Comparison of ENCODE assay signal across 8 cellular contexts in the genomic region with DNA sequence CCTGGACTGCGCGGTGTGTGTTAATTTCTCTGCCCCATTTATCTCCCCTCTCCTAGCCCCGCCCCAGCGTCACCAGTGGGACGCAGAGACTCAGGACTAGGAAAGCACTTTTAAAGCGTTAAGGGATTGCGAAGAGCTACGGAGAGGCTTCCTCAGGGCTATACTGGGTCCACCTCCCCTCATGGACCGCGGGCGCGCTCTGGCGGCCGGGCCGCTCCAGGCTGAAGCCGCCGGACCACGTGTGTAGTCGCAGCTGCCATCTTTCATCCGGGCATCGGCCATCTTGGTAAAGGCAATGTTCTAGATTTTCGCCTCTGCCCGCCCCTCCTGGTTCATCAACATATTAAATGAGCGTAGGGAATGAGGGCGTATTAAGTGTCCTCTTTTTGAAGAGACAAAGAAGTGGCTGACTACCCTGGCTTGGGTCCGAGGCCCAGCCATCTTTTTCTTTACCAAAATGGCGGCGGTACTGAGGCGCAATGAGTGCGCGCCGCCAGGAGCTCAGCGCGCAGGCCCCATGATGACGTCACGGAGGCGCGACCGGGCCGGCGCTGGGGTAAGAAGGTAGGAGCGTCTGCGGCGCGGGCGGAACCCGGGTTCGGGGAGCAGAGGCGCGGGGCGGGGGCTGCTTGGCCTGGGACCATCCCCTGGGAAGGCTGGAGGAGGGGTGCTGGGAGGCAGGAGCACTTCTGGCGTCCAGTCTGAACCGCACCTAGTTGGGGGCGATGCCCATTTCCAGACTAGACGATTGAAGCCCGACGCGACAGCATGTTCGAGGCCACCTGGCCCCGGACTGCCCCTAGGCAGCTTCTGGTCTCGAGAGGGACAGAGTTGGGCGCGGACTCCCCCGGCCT. TPM values are rescaled to one million over a fixed set of nuclear protein-coding genes. Genes with fewer than 3 reads are reported as not detected.
DNase-seq lines count a peak whose midpoint lies in the region; FAIRE-seq and TF ChIP-seq lines count a peak whose summit lies in the region.

A gene with protein sequence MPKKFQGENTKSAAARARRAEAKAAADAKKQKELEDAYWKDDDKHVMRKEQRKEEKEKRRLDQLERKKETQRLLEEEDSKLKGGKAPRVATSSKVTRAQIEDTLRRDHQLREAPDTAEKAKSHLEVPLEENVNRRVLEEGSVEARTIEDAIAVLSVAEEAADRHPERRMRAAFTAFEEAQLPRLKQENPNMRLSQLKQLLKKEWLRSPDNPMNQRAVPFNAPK (plus strand): TSS at position 531 of the 854 bp plus-strand sequence. CDS start 3,406 bp downstream, outside the sequence.

- H3K4me3 ChIP-seq in MM.1S (ENCODE audit: low read length) (peak within 1 kb of the TSS; percentile 93), SJSA1 (peak within 1 kb of the TSS; percentile 73)

- H3K27me3 ChIP-seq in MM.1S (replicated peaks; ENCODE audit: insufficient read depth, low read length) (peaks cover 12% of the 10 kb centered on the region; the same call in 1 of the 2 replicates), SJSA1 (replicated peaks) (no peaks in the 10 kb centered on the region)

- H4K20me1 ChIP-seq in MM.1S (ENCODE audit: insufficient read depth, low read length), result no peaks in the 10 kb centered on the region

- H3K4me1 ChIP-seq in MM.1S (ENCODE audit: low read length) (peaks cover 11% of the 10 kb centered on the region), SJSA1 (replicated peaks) (peaks cover 11% of the 10 kb centered on the region)

- H3K27ac ChIP-seq in MM.1S (ENCODE audit: low read length) (peak within 1 kb of the TSS; percentile 73), SJSA1 (peak within 1 kb of the TSS; percentile 94), substantia nigra (ENCODE audit: low read depth, low read length, poor library complexity, severe bottlenecking) (peak within 1 kb of the TSS; percentile 95)

- no peaks in the 10 kb centered on the region for H3K9me2 ChIP-seq in MM.1S (replicated peaks; ENCODE audit: insufficient read depth, low read length)

- peaks cover 11% of the 10 kb centered on the region for H3K79me2 ChIP-seq in MM.1S (ENCODE audit: low read length)

- H3K9ac ChIP-seq in MM.1S (ENCODE audit: low read length), result peak within 1 kb of the TSS; percentile 87

- peak; percentile 74 for DNase-seq in GM04504 (ENCODE audit: low read depth)
- DNase-seq in HCEC 1CT, result peak; percentile 82
- peak; percentile 92 for DNase-seq in MM.1S
- DNase-seq in SJSA1 (ENCODE audit: low read depth in 1 of 2, low spot score in 2 of 2), result peak; percentile 90 to 99
- peak; percentile 79 to 90 (median 88) for DNase-seq in activated naive CD4-positive, alpha-beta T cell (lab: John Stamatoyannopoulos, UW)
- peak; percentile 90 to 94 for DNase-seq in frontal cortex (ENCODE audit: low spot score in 2 of 2)
- peak; percentile 43 for DNase-seq in non-pigmented ciliary epithelial cell (ENCODE audit: low read depth)
- peak in 48 of 49 donors; percentile 52 to 97 (median 83) for DNase-seq in substantia nigra (lab: John Stamatoyannopoulos, UW)

- peak; percentile 95 for TF ChIP-seq CTCF in MM.1S (IDR thresholded peaks at IDR 0.05; ENCODE audit: low read length)

- peak within 1 kb of the TSS; percentile 99 for H3K4me2 ChIP-seq in MM.1S (ENCODE audit: low read depth, low read length)

- H3K36me3 ChIP-seq in MM.1S (replicated peaks; ENCODE audit: insufficient read depth, low read length) (no peaks in the 10 kb centered on the region), SJSA1 (peaks cover 10% of the 10 kb centered on the region)

- H3K9me3 ChIP-seq in MM.1S (replicated peaks; ENCODE audit: insufficient read depth, low read length) (no peaks in the 10 kb centered on the region), SJSA1 (replicated peaks) (no peaks in the 10 kb centered on the region)

- H3F3A ChIP-seq in MM.1S (ENCODE audit: insufficient read depth, low read length), result no peaks in the 10 kb centered on the region

- H2AFZ ChIP-seq in MM.1S (ENCODE audit: low read length), result peak within 1 kb of the TSS; percentile 64

- no peak for FAIRE-seq in frontal cortex (lab: Jason Lieb, UNC)

RNA-seq across cellular contexts. Expression of the gene that starts here (rescaled TPM):
- 41.1 and 55.2 TPM in 2 replicates for total RNA-seq in SJSA1 (2014; rRNA removed; shearing (Covaris generic))
- 15.5 TPM for total RNA-seq in frontal cortex

Comparison
In these comparisons a context has a peak if more than half of its experiments do, and no peak if none do; other contexts are left out.
1. Peak in every context shown above with its lines: DNase-seq, H3K4me3 ChIP-seq and H3K27ac ChIP-seq.
2. DNase-seq: peak in every context shown above with its lines; median percentile 94 in SJSA1; 92 in MM.1S; 92 in frontal cortex; 88 in activated naive CD4-positive, alpha-beta T cell; 83 in substantia nigra; 82 in HCEC 1CT; 74 in GM04504; 43 in non-pigmented ciliary epithelial cell.